ENCODE assay signal across 3 cellular contexts in genomic region chr17:7064248-7064647, GRCh38.
TF ChIP-seq lines count a peak whose summit lies in the region.

No MANE protein-coding gene starts in this region.

TF ChIP-seq in SK-N-SH, 30 proteins besides CTCF, POLR2A, EP300 and RAD21:
- TF ChIP-seq TEAD4 (IDR thresholded peaks at IDR 0.05; ENCODE audit: borderline replicate concordance, insufficient read depth) = no peak
- TF ChIP-seq GATA2 (CRISPR knock-in tag; IDR thresholded peaks at IDR 0.05) = peak; percentile 63; the same call in 1 of the 2 replicates

TF ChIP-seq in SK-N-SH treated with all-trans-retinoic acid at 6 μM for 48 hours, 23 proteins besides CTCF, POLR2A, EP300 and RAD21:
- no peak for TF ChIP-seq TSHZ2 (CRISPR knock-in tag; IDR thresholded peaks at IDR 0.05)
- no peak for TF ChIP-seq CREB5 (CRISPR knock-in tag; IDR thresholded peaks at IDR 0.05; ENCODE audit: low read depth)
- no peak for TF ChIP-seq RARB (CRISPR knock-in tag; IDR thresholded peaks at IDR 0.05)
- no peak for TF ChIP-seq ISL1 (CRISPR knock-in tag; IDR thresholded peaks at IDR 0.05)

TF ChIP-seq in K562, 482 proteins besides CTCF, POLR2A, EP300 and RAD21:
- no peak for TF ChIP-seq ATF3 (IDR thresholded peaks at IDR 0.05)
- TF ChIP-seq ATF3 (CRISPR knock-in tag; conservative IDR thresholded peaks at IDR 0.05) = no peak
- no peak for TF ChIP-seq KLF10 (CRISPR knock-in tag; IDR thresholded peaks at IDR 0.05)
- TF ChIP-seq GATA2 (CRISPR knock-in tag; IDR thresholded peaks at IDR 0.05) = no peak
- TF ChIP-seq KLF13 (tag; IDR thresholded peaks at IDR 0.05; ENCODE audit: borderline replicate concordance, low read depth) = no peak
- no peak for TF ChIP-seq SNRNP70 (optimal IDR thresholded peaks at IDR 0.05; ENCODE audit: low read depth, low read length)
- no peak for TF ChIP-seq RREB1 (CRISPR knock-in tag; IDR thresholded peaks at IDR 0.05)
- 0 out of 2 replicates have a peak, but pooled peaks have one; percentile 5 for TF ChIP-seq CBFA2T3 (IDR thresholded peaks at IDR 0.05)
- TF ChIP-seq ZNF316 (IDR thresholded peaks at IDR 0.05) = no peak
TF ChIP-seq in K562: peak in this region for 1.
